ENCODE assay signal across 8 cellular contexts in the genomic region with DNA sequence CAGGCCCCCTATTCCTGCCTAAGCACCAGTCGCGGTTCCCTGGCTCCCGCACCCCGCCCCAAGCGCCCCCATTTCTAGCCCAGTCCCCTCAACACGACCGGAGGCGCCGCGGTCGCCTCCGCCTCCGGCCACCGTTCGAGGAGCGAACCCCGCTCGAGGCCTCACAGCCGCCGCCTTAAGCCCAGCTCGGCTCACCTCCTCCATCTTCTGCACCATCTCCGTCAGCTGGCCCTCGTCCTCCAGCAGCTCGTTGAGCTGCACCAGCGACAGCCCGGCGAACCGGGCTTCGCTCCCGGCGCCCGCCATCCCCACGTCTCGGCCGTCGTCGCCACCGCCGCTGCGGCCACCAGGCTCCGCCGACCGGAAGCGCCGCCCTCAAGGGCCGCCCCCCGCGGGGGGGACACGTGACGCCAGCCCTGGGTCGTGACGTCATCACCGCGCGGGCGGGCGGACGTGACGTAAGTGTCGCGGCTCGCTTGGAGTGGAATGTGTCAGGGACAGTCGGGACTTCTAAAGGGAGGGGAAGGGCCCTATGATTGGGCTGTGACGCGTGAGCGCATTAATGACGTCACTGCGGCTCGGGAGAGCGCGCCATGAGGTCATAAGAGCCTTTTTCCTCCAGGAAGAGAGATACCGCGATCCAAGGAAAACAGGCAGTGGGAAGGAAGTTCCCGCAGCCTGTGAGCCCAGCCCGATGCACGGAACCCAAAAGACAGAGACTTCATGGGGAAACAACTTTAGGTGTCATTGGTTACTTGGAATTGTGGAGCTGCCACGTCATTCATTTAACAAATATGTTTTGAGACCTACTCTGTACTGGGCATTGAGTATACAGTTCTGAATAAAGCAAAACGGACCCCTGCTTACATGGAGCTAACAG. TPM values are rescaled to one million over a fixed set of nuclear protein-coding genes. Genes with fewer than 3 reads are reported as not detected.
DNase-seq lines count a peak whose midpoint lies in the region; ATAC-seq and TF ChIP-seq lines count a peak whose summit lies in the region.

A gene with protein sequence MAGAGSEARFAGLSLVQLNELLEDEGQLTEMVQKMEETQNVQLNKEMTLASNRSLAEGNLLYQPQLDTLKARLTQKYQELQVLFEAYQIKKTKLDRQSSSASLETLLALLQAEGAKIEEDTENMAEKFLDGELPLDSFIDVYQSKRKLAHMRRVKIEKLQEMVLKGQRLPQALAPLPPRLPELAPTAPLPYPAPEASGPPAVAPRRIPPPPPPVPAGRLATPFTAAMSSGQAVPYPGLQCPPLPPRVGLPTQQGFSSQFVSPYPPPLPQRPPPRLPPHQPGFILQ (minus strand): TSS at position 368 of the 880 bp plus-strand sequence. CDS start 62 bp downstream, at position 306.

- peaks cover 0 to 32% of the 10 kb centered on the region in 2 donors for H3K4me1 ChIP-seq in breast epithelium

- peak; percentile 43 for ATAC-seq in GM21619 (IDR thresholded peaks at IDR 0.05; ENCODE audit: unreplicated experiment)
- ATAC-seq in WTC11, result peak; percentile 17; the same call in 1 of the 2 replicates
- no peak for ATAC-seq in HG03135 (IDR thresholded peaks at IDR 0.05; ENCODE audit: unreplicated experiment)

- H3K9me3 Mint-ChIP-seq in WTC11, result peaks cover 6% of the 10 kb centered on the region

- peaks cover 64% of the 10 kb centered on the region for H3K27me3 Mint-ChIP-seq in WTC11 (ENCODE audit: low read depth)

- H3K4me3 ChIP-seq in breast epithelium (peak within 1 kb of the TSS; percentile 92 to 98 (median 93)), skin epidermis (peak within 1 kb of the TSS; percentile 50 to 88 (median 77))

- no peaks in the 10 kb centered on the region for H3K27me3 ChIP-seq in breast epithelium

- DNase-seq in COR-L47 (lab: John Stamatoyannopoulos, UW) (peak; percentile 68), NCI-H128 (lab: John Stamatoyannopoulos, UW; ENCODE audit: unreplicated experiment) (peak; percentile 30), WTC11 (ENCODE audit: low spot score) (peak; percentile 75), breast epithelium (ENCODE audit: low spot score in 2 of 2) (peak; percentile 77 to 82), iPS-NIHi11 (ENCODE audit: low spot score) (peak; percentile 93)

- peak within 1 kb of the TSS; percentile 92 to 98 for H3K27ac ChIP-seq in breast epithelium
- peak within 1 kb of the TSS; percentile 79 to 100 (median 94) for H3K27ac ChIP-seq in skin epidermis

- no peaks in the 10 kb centered on the region for H3K36me3 Mint-ChIP-seq in WTC11

- intact Hi-C loops in breast epithelium (cut with DNase I; ENCODE audit: low total_unique reads), result loop anchor here (2.0 kb wide), 1 partner anchor 51 kb away; no protein-coding TSS in a partner anchor

- no peaks in the 10 kb centered on the region for H3K36me3 ChIP-seq in breast epithelium

- H3K27ac Mint-ChIP-seq in WTC11, result peak within 1 kb of the TSS; percentile 63

- peak within 1 kb of the TSS; percentile 83 for H3K4me3 Mint-ChIP-seq in WTC11

- POLR2A ChIA-PET in WTC11 (lab: Charles Lee), result interaction anchor here (1.2 kb wide), 1 partner anchor 70 kb away, joined by 3 read pairs; the partner anchor contains the start of gene ABCB9

- H3K4me1 Mint-ChIP-seq in WTC11, result peaks cover 40% of the 10 kb centered on the region

- CTCF ChIA-PET in WTC11 (lab: Charles Lee), result interaction anchor here (1.8 kb wide), 1 partner anchor 28 kb away, joined by 6 read pairs; no protein-coding TSS in a partner anchor

- TF ChIP-seq CTCF in WTC11 (IDR thresholded peaks at IDR 0.05) (no peak), breast epithelium (IDR thresholded peaks at IDR 0.05) (peak in 1 of 3 donors; percentile 30)

- no peaks in the 10 kb centered on the region for H3K9me3 ChIP-seq in breast epithelium

- peak; percentile 65 for TF ChIP-seq POLR2A in breast epithelium (IDR thresholded peaks at IDR 0.05)

TF ChIP-seq in WTC11, 78 proteins besides CTCF, POLR2A, EP300 and RAD21 (continues in another document):
- TF ChIP-seq, protein P1, sequence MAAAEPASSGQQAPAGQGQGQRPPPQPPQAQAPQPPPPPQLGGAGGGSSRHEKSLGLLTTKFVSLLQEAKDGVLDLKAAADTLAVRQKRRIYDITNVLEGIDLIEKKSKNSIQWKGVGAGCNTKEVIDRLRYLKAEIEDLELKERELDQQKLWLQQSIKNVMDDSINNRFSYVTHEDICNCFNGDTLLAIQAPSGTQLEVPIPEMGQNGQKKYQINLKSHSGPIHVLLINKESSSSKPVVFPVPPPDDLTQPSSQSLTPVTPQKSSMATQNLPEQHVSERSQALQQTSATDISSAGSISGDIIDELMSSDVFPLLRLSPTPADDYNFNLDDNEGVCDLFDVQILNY (CRISPR knock-in tag; IDR thresholded peaks at IDR 0.05), result 0 out of 2 replicates have a peak, but pooled peaks have one; percentile 78
- TF ChIP-seq PRDM15 (CRISPR knock-in tag; IDR thresholded peaks at IDR 0.05), result no peak
- TF ChIP-seq ZNF317 (CRISPR knock-in tag; IDR thresholded peaks at IDR 0.05; ENCODE audit: borderline replicate concordance, low read depth), result 0 out of 2 replicates have a peak, but pooled peaks have one; percentile 50
- TF ChIP-seq MYBL2 (CRISPR knock-in tag; IDR thresholded peaks at IDR 0.05), result no peak; the same call in 1 of the 2 replicates
- no peak for TF ChIP-seq ESRRA (CRISPR knock-in tag; IDR thresholded peaks at IDR 0.05; ENCODE audit: borderline replicate concordance)
- peak; percentile 54; the same call in 1 of the 2 replicates for TF ChIP-seq SMAD3 (CRISPR knock-in tag; IDR thresholded peaks at IDR 0.05; ENCODE audit: borderline replicate concordance)
- no peak for TF ChIP-seq OVOL2 (CRISPR knock-in tag; IDR thresholded peaks at IDR 0.05; ENCODE audit: borderline replicate concordance)
- peak; percentile 97 for TF ChIP-seq CREM (CRISPR knock-in tag; IDR thresholded peaks at IDR 0.05)
- no peak; the same call in 1 of the 2 replicates for TF ChIP-seq GABPB1 (CRISPR knock-in tag; IDR thresholded peaks at IDR 0.05)
- TF ChIP-seq, protein P2, sequence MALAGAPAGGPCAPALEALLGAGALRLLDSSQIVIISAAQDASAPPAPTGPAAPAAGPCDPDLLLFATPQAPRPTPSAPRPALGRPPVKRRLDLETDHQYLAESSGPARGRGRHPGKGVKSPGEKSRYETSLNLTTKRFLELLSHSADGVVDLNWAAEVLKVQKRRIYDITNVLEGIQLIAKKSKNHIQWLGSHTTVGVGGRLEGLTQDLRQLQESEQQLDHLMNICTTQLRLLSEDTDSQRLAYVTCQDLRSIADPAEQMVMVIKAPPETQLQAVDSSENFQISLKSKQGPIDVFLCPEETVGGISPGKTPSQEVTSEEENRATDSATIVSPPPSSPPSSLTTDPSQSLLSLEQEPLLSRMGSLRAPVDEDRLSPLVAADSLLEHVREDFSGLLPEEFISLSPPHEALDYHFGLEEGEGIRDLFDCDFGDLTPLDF (CRISPR knock-in tag; IDR thresholded peaks at IDR 0.05), result no peak
- peak; percentile 100 for TF ChIP-seq ZBTB21 (CRISPR knock-in tag; IDR thresholded peaks at IDR 0.05; ENCODE audit: borderline replicate concordance)
- TF ChIP-seq ETV6 (CRISPR knock-in tag; IDR thresholded peaks at IDR 0.05), result peak; percentile 92
- TF ChIP-seq, protein P3, sequence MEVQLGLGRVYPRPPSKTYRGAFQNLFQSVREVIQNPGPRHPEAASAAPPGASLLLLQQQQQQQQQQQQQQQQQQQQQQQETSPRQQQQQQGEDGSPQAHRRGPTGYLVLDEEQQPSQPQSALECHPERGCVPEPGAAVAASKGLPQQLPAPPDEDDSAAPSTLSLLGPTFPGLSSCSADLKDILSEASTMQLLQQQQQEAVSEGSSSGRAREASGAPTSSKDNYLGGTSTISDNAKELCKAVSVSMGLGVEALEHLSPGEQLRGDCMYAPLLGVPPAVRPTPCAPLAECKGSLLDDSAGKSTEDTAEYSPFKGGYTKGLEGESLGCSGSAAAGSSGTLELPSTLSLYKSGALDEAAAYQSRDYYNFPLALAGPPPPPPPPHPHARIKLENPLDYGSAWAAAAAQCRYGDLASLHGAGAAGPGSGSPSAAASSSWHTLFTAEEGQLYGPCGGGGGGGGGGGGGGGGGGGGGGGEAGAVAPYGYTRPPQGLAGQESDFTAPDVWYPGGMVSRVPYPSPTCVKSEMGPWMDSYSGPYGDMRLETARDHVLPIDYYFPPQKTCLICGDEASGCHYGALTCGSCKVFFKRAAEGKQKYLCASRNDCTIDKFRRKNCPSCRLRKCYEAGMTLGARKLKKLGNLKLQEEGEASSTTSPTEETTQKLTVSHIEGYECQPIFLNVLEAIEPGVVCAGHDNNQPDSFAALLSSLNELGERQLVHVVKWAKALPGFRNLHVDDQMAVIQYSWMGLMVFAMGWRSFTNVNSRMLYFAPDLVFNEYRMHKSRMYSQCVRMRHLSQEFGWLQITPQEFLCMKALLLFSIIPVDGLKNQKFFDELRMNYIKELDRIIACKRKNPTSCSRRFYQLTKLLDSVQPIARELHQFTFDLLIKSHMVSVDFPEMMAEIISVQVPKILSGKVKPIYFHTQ (CRISPR knock-in tag; IDR thresholded peaks at IDR 0.05), result no peak
- TF ChIP-seq ZNF423 (CRISPR knock-in tag; IDR thresholded peaks at IDR 0.05), result no peak

RNA-seq across cellular contexts. Expression of the gene that starts here (rescaled TPM):
- total RNA-seq in WTC11 (2021), result 10.4 to 18.1 TPM (median 11.4 TPM) in 3 replicates
- 10 to 100 TPM; 15.4 to 37.8 (median 34.4) TPM for total RNA-seq in breast epithelium

Comparison
In these comparisons a context has a peak if more than half of its experiments do, and no peak if none do; other contexts are left out.
1. DNase-seq: peak in every context shown above with its lines; median percentile 93 in iPS-NIHi11; 80 in breast epithelium; 75 in WTC11; 68 in COR-L47; 30 in NCI-H128.